11 cellular contexts compared by ENCODE assay signal in genomic region chr15:22780267-22780666, GRCh38. TPM values are rescaled to one million over a fixed set of nuclear protein-coding genes. Genes with fewer than 3 reads are reported as not detected.
DNase-seq lines count a peak whose midpoint lies in the region; ATAC-seq and TF ChIP-seq lines count a peak whose summit lies in the region.
"Had no signal": no experiment of that assay in that cellular context is flagged by ENCODE, and none has a peak within 500 bp of the region (broad histone marks: within the 10 kb centered on the region; RNA-seq: fewer than 3 reads in every experiment).

No MANE protein-coding gene starts in this region.

- no peak for TF ChIP-seq EP300 in suprapubic skin (IDR thresholded peaks at IDR 0.05)

- no peaks in the 10 kb centered on the region for H3K36me3 ChIP-seq in suprapubic skin

- no peaks in the 10 kb centered on the region for H3K27me3 ChIP-seq in suprapubic skin

- no peak overlapping the region for H3K4me3 Mint-ChIP-seq in activated CD8-positive, alpha-beta T cell treated with anti-CD3 and anti-CD28 coated beads for 36 hours
- H3K4me3 Mint-ChIP-seq in activated CD8-positive, alpha-beta T cell treated with anti-CD3 and anti-CD28 coated beads, Interleukin-2, amount 10 ng/mL, durations not matched to agents 7 days and 5 days: no peak overlapping the region
- H3K4me3 Mint-ChIP-seq: nephron had no signal

- H3K9me3 Mint-ChIP-seq in activated CD8-positive, alpha-beta T cell treated with anti-CD3 and anti-CD28 coated beads for 36 hours: no peaks in the 10 kb centered on the region
- no peaks in the 10 kb centered on the region for H3K9me3 Mint-ChIP-seq in activated CD8-positive, alpha-beta T cell treated with anti-CD3 and anti-CD28 coated beads, Interleukin-2, amount 10 ng/mL, durations not matched to agents 7 days and 5 days (ENCODE audit: insufficient read depth)
- H3K9me3 Mint-ChIP-seq: nephron had no signal

- peak; percentile 32 for DNase-seq in activated CD8-positive, alpha-beta T cell treated with anti-CD3 and anti-CD28 coated beads for 36 hours
- no peak for DNase-seq in activated CD8-positive, alpha-beta T cell treated with anti-CD3 and anti-CD28 coated beads, Interleukin-2, amount 10 ng/mL, durations not matched to agents 7 days and 5 days
- DNase-seq in fibroblast of the aortic adventitia (ENCODE audit: low read depth) (peak; percentile 38), NCI-H146 treated with DMSO at 0.1 percent for 48 hours (lab: John Stamatoyannopoulos, UW; ENCODE audit: unreplicated experiment) (no peak), suprapubic skin (ENCODE audit: low spot score in 2 of 2) (no peak), RKO (ENCODE audit: low spot score) (no peak)
- DNase-seq: NCI-H146; stimulated activated CD4-positive, alpha-beta T cell treated with anti-CD3 and anti-CD28 coated beads, Interleukin-1b, Interleukin-23, amount 100 ng/mL, for 48 hours had no signal

- no peak overlapping the region for H3K27ac Mint-ChIP-seq in activated CD8-positive, alpha-beta T cell treated with anti-CD3 and anti-CD28 coated beads for 36 hours
- H3K27ac Mint-ChIP-seq in activated CD8-positive, alpha-beta T cell treated with anti-CD3 and anti-CD28 coated beads, Interleukin-2, amount 10 ng/mL, durations not matched to agents 7 days and 5 days: no peak overlapping the region
- H3K27ac Mint-ChIP-seq: nephron had no signal

- no peak for TF ChIP-seq POLR2A in suprapubic skin (IDR thresholded peaks at IDR 0.05)

- POLR2A ChIA-PET in activated CD8-positive, alpha-beta T cell treated with anti-CD3 and anti-CD28 coated beads for 36 hours (lab: Charles Lee): no interaction called here
- POLR2A ChIA-PET in activated CD8-positive, alpha-beta T cell treated with anti-CD3 and anti-CD28 coated beads, Interleukin-2, amount 10 ng/mL, durations not matched to agents 7 days and 5 days (lab: Charles Lee): no interaction called here

- CTCF ChIA-PET in activated CD8-positive, alpha-beta T cell treated with anti-CD3 and anti-CD28 coated beads for 36 hours (lab: Charles Lee): no interaction called here
- CTCF ChIA-PET in activated CD8-positive, alpha-beta T cell treated with anti-CD3 and anti-CD28 coated beads, Interleukin-2, amount 10 ng/mL, durations not matched to agents 7 days and 5 days (lab: Charles Lee): no interaction called here

- H3K27ac ChIP-seq in suprapubic skin: no peak overlapping the region

- no peaks in the 10 kb centered on the region for H3K27me3 Mint-ChIP-seq in activated CD8-positive, alpha-beta T cell treated with anti-CD3 and anti-CD28 coated beads for 36 hours
- no peaks in the 10 kb centered on the region for H3K27me3 Mint-ChIP-seq in activated CD8-positive, alpha-beta T cell treated with anti-CD3 and anti-CD28 coated beads, Interleukin-2, amount 10 ng/mL, durations not matched to agents 7 days and 5 days (ENCODE audit: low read depth)

- intact Hi-C loops in activated CD8-positive, alpha-beta T cell treated with anti-CD3 and anti-CD28 coated beads for 36 hours (cut with micrococcal nuclease): loop anchor here (2.0 kb wide), 2 partner anchors 17 to 59 kb away; partner anchors contain the start of gene NIPA2

- H3K4me1 ChIP-seq in suprapubic skin: no peaks in the 10 kb centered on the region

- no peak for TF ChIP-seq CTCF in activated CD8-positive, alpha-beta T cell treated with anti-CD3 and anti-CD28 coated beads for 36 hours (IDR thresholded peaks at IDR 0.05)
- TF ChIP-seq CTCF in fibroblast of the aortic adventitia (IDR thresholded peaks at IDR 0.05; ENCODE audit: insufficient read depth, low read length) (no peak), suprapubic skin (IDR thresholded peaks at IDR 0.05) (no peak)

- peaks cover 30% of the 10 kb centered on the region for H3K4me1 Mint-ChIP-seq in activated CD8-positive, alpha-beta T cell treated with anti-CD3 and anti-CD28 coated beads for 36 hours (ENCODE audit: low read depth)
- H3K4me1 Mint-ChIP-seq in activated CD8-positive, alpha-beta T cell treated with anti-CD3 and anti-CD28 coated beads, Interleukin-2, amount 10 ng/mL, durations not matched to agents 7 days and 5 days (ENCODE audit: low read depth): peaks cover 21% of the 10 kb centered on the region
- H3K4me1 Mint-ChIP-seq: nephron had no signal

- H3K9me3 ChIP-seq in suprapubic skin: no peaks in the 10 kb centered on the region

- 55% methylated on average over 2 of the region's 2 CpGs for WGBS in suprapubic skin

- peak; percentile 81 for ATAC-seq in activated CD8-positive, alpha-beta T cell treated with anti-CD3 and anti-CD28 coated beads for 36 hours
- no peak for ATAC-seq in activated CD8-positive, alpha-beta T cell treated with anti-CD3 and anti-CD28 coated beads, Interleukin-2, amount 10 ng/mL, durations not matched to agents 7 days and 5 days
- ATAC-seq in GM21723 (IDR thresholded peaks at IDR 0.05; ENCODE audit: unreplicated experiment): peak; percentile 62
- ATAC-seq in HG03565 (IDR thresholded peaks at IDR 0.05; ENCODE audit: unreplicated experiment): peak; percentile 86

- H3K36me3 Mint-ChIP-seq in activated CD8-positive, alpha-beta T cell treated with anti-CD3 and anti-CD28 coated beads for 36 hours (ENCODE audit: low read depth): no peaks in the 10 kb centered on the region
- H3K36me3 Mint-ChIP-seq in activated CD8-positive, alpha-beta T cell treated with anti-CD3 and anti-CD28 coated beads, Interleukin-2, amount 10 ng/mL, durations not matched to agents 7 days and 5 days (ENCODE audit: low read depth): no peaks in the 10 kb centered on the region

- H3K4me3 ChIP-seq in fibroblast of the aortic adventitia (ENCODE audit: low read depth, low read length) (no peak overlapping the region), suprapubic skin (no peak overlapping the region)

RNA-seq across cellular contexts. Expression of gene NIPA1, which starts 6.2 kb away (rescaled TPM):
- 10 to 100 TPM; 12.0 to 13.1 TPM for total RNA-seq in activated CD8-positive, alpha-beta T cell treated with anti-CD3 and anti-CD28 coated beads for 36 hours
- 10 to 100 TPM; 16.8 to 19.4 TPM for total RNA-seq in activated CD8-positive, alpha-beta T cell treated with anti-CD3 and anti-CD28 coated beads, Interleukin-2, amount 10 ng/mL, durations not matched to agents 7 days and 5 days
- total RNA-seq in fibroblast of the aortic adventitia (ENCODE audit: low replicate concordance) (4.2 and 12.3 TPM in 2 replicates), suprapubic skin (10 to 100 TPM in 2 of 4 donors, 1 to 10 TPM in 2; 8.0 to 13.3 (median 10.3) TPM)

RNA-seq across cellular contexts. Expression of gene NIPA2, which starts 58.2 kb away (rescaled TPM):
- total RNA-seq in activated CD8-positive, alpha-beta T cell treated with anti-CD3 and anti-CD28 coated beads for 36 hours: 10 to 100 TPM; 59.2 to 61.5 TPM
- 10 to 100 TPM; 53.7 to 59.5 TPM for total RNA-seq in activated CD8-positive, alpha-beta T cell treated with anti-CD3 and anti-CD28 coated beads, Interleukin-2, amount 10 ng/mL, durations not matched to agents 7 days and 5 days
- 74.7 and 75.3 TPM in 2 replicates for total RNA-seq in fibroblast of the aortic adventitia (ENCODE audit: low replicate concordance)
- 10 to 100 TPM; 22.5 to 36.4 (median 35.2) TPM for total RNA-seq in suprapubic skin

Comparison
In these comparisons a context has a peak if more than half of its experiments do, and no peak if none do; other contexts are left out.
1. DNase-seq: peak in activated CD8-positive, alpha-beta T cell treated with anti-CD3 and anti-CD28 coated beads for 36 hours (single experiment) and fibroblast of the aortic adventitia (single experiment); none in activated CD8-positive, alpha-beta T cell treated with anti-CD3 and anti-CD28 coated beads, Interleukin-2, amount 10 ng/mL, durations not matched to agents 7 days and 5 days (single experiment), NCI-H146 treated with DMSO at 0.1 percent for 48 hours (single experiment), suprapubic skin (0 of 2) and RKO (single experiment).